3 cellular contexts compared by ENCODE assay signal in the genomic region with DNA sequence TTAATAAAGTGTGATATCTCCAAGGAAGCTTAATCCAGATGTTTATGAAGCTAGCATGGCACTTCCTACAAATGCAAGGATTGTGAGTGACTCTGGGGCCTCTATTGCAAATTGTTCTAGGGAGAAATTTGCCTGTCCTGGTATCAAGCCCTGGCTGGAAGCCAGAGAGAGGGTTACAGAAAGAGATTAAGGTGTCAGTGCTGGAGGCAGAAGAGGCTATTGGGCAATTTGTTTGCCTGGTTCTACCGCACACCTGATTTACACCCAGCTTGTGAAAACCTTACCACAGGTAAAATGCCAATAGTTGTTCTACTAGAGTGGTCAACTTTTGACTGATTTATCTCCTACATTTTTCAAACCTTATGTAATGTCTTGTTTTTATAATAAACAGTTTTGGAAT.
A peak's percentile ranks its signal among the peaks of the same experiment; 100 is the strongest.
TF ChIP-seq lines count a peak whose summit lies in the region.

No MANE protein-coding gene starts in this region.

TF ChIP-seq in HCT116, 20 proteins besides CTCF, POLR2A, EP300 and RAD21:
- TF ChIP-seq CEBPB (IDR thresholded peaks at IDR 0.05; ENCODE audit: low read depth) (peak; percentile 39; the same call in 1 of the 2 replicates), EZH2phosphoT487 (IDR thresholded peaks at IDR 0.05; ENCODE audit: borderline replicate concordance) (no peak), CBX3 (IDR thresholded peaks at IDR 0.05; ENCODE audit: low read depth) (0 out of 2 replicates have a peak, but pooled peaks have one; percentile 26)

TF ChIP-seq in IMR-90, 13 proteins besides CTCF, POLR2A, EP300 and RAD21:
- TF ChIP-seq CEBPB (IDR thresholded peaks at IDR 0.05; ENCODE audit: low read depth, low read length) (no peak), FOS (IDR thresholded peaks at IDR 0.05; ENCODE audit: low read depth, low read length) (no peak), SMC3 (IDR thresholded peaks at IDR 0.05; ENCODE audit: low read depth, low read length) (no peak), RFX5 (IDR thresholded peaks at IDR 0.05; ENCODE audit: low read depth, low read length) (no peak), NFE2L2 (IDR thresholded peaks at IDR 0.05; ENCODE audit: low read depth, low read length) (no peak), BHLHE40 (IDR thresholded peaks at IDR 0.05; ENCODE audit: low read depth, low read length) (no peak), MAZ (IDR thresholded peaks at IDR 0.05; ENCODE audit: borderline replicate concordance, low read depth, low read length) (no peak), MXI1 (IDR thresholded peaks at IDR 0.05; ENCODE audit: borderline replicate concordance, low read depth, low read length) (no peak), RCOR1 (IDR thresholded peaks at IDR 0.05; ENCODE audit: insufficient replicate concordance, low read length) (no peak), CHD1 (IDR thresholded peaks at IDR 0.05; ENCODE audit: low read depth, low read length) (no peak), MAFK (IDR thresholded peaks at IDR 0.05; ENCODE audit: low read depth, low read length) (no peak)
- TF ChIP-seq, protein P1, sequence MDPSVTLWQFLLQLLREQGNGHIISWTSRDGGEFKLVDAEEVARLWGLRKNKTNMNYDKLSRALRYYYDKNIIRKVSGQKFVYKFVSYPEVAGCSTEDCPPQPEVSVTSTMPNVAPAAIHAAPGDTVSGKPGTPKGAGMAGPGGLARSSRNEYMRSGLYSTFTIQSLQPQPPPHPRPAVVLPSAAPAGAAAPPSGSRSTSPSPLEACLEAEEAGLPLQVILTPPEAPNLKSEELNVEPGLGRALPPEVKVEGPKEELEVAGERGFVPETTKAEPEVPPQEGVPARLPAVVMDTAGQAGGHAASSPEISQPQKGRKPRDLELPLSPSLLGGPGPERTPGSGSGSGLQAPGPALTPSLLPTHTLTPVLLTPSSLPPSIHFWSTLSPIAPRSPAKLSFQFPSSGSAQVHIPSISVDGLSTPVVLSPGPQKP (IDR thresholded peaks at IDR 0.05; ENCODE audit: borderline replicate concordance, low read depth, low read length): no peak
- TF ChIP-seq, protein P2, sequence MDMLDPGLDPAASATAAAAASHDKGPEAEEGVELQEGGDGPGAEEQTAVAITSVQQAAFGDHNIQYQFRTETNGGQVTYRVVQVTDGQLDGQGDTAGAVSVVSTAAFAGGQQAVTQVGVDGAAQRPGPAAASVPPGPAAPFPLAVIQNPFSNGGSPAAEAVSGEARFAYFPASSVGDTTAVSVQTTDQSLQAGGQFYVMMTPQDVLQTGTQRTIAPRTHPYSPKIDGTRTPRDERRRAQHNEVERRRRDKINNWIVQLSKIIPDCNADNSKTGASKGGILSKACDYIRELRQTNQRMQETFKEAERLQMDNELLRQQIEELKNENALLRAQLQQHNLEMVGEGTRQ (IDR thresholded peaks at IDR 0.05; ENCODE audit: low read depth, low read length): no peak
TF ChIP-seq in IMR-90: peak in this region for 0.

TF ChIP-seq in K562, 482 proteins besides CTCF, POLR2A, EP300 and RAD21:
- TF ChIP-seq NFIC (IDR thresholded peaks at IDR 0.05) (peak; percentile 54), NFE2 (IDR thresholded peaks at IDR 0.05; ENCODE audit: low read depth) (no peak), CEBPB (tag; IDR thresholded peaks at IDR 0.05) (0 out of 2 replicates have a peak, but pooled peaks have one; percentile 19)
- TF ChIP-seq, protein P3, sequence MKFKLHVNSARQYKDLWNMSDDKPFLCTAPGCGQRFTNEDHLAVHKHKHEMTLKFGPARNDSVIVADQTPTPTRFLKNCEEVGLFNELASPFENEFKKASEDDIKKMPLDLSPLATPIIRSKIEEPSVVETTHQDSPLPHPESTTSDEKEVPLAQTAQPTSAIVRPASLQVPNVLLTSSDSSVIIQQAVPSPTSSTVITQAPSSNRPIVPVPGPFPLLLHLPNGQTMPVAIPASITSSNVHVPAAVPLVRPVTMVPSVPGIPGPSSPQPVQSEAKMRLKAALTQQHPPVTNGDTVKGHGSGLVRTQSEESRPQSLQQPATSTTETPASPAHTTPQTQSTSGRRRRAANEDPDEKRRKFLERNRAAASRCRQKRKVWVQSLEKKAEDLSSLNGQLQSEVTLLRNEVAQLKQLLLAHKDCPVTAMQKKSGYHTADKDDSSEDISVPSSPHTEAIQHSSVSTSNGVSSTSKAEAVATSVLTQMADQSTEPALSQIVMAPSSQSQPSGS (CRISPR knock-in tag; IDR thresholded peaks at IDR 0.05): no peak
- TF ChIP-seq, protein P4, sequence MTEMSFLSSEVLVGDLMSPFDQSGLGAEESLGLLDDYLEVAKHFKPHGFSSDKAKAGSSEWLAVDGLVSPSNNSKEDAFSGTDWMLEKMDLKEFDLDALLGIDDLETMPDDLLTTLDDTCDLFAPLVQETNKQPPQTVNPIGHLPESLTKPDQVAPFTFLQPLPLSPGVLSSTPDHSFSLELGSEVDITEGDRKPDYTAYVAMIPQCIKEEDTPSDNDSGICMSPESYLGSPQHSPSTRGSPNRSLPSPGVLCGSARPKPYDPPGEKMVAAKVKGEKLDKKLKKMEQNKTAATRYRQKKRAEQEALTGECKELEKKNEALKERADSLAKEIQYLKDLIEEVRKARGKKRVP (CRISPR knock-in tag; IDR thresholded peaks at IDR 0.05): no peak
